Comparison of ENCODE assay signal across 7 cellular contexts in genomic region chr16:11052080-11052808, GRCh38.
A peak's percentile ranks its signal among the peaks of the same experiment; 100 is the strongest.
DNase-seq lines count a peak whose midpoint lies in the region; ATAC-seq and TF ChIP-seq lines count a peak whose summit lies in the region.

No MANE protein-coding gene starts in this region.

- peaks cover 5% of the 10 kb centered on the region for H3K27me3 Mint-ChIP-seq in GM23338 (ENCODE audit: insufficient read depth, low read depth, poor library complexity)

- no peaks in the 10 kb centered on the region for H3K9me3 Mint-ChIP-seq in GM23338

- H3K27ac Mint-ChIP-seq in GM23338, result no peak overlapping the region

- H2AFZ ChIP-seq in GM23338, result no peak overlapping the region

- TF ChIP-seq EP300 in suprapubic skin (IDR thresholded peaks at IDR 0.05), result no peak

- no peaks in the 10 kb centered on the region for H3K9me2 ChIP-seq in GM23338 (ENCODE audit: insufficient read depth)

- no peaks in the 10 kb centered on the region for H4K20me1 ChIP-seq in GM23338 (replicated peaks; ENCODE audit: insufficient read depth)

- H3K79me2 ChIP-seq in GM23338 (replicated peaks; ENCODE audit: insufficient read depth), result no peaks in the 10 kb centered on the region

- peaks cover 20% of the 10 kb centered on the region for H3K4me1 Mint-ChIP-seq in GM23338

- H3K36me3 Mint-ChIP-seq in GM23338 (ENCODE audit: low read depth), result no peaks in the 10 kb centered on the region

- H3K4me2 ChIP-seq in GM23338, result no peak overlapping the region

- H3K4me3 Mint-ChIP-seq in GM23338, result no peak overlapping the region

- H3K4me1 ChIP-seq in suprapubic skin (peaks cover 22% of the 10 kb centered on the region), GM23338 (ENCODE audit: insufficient read depth) (peaks cover 6% of the 10 kb centered on the region)

- DNase-seq in activated T-cell treated with anti-CD3 and anti-CD28 coated beads, Interleukin-2, amount 50 U/mL, for 1 hour, result peak; percentile 34
- DNase-seq in stimulated activated CD4-positive, alpha-beta T cell treated with anti-CD3 and anti-CD28 coated beads, Interleukin-2, amount 100 ng/mL, for 4 hours (ENCODE audit: low read depth), result peak; percentile 6
- no peak for DNase-seq in suprapubic skin (ENCODE audit: low spot score in 2 of 2)
- DNase-seq in NK-92 (lab: John Stamatoyannopoulos, UW; ENCODE audit: unreplicated experiment), result no peak
- DNase-seq in GM23338 (ENCODE audit: low spot score), result no peak

- H3K4me3 ChIP-seq in suprapubic skin, result no peak overlapping the region
- no peak overlapping the region for H3K4me3 ChIP-seq in GM23338

- H3K9me3 ChIP-seq in suprapubic skin, result no peaks in the 10 kb centered on the region

- WGBS in suprapubic skin, result 81% methylated on average over 11 of the region's 12 CpGs

- H3F3A ChIP-seq in GM23338 (replicated peaks; ENCODE audit: low read depth), result no peaks in the 10 kb centered on the region

- H3K27ac ChIP-seq in suprapubic skin (no peak overlapping the region), GM23338 (ENCODE audit: low read depth) (no peak overlapping the region)

- ATAC-seq in GM19468 (IDR thresholded peaks at IDR 0.05; ENCODE audit: extremely low read depth, unreplicated experiment) (peak; percentile 76), HG03520 (IDR thresholded peaks at IDR 0.05; ENCODE audit: unreplicated experiment) (peak; percentile 87), GM23338 (no peak)

- no peaks in the 10 kb centered on the region for H3K27me3 ChIP-seq in suprapubic skin
- H3K27me3 ChIP-seq in GM23338 (ENCODE audit: insufficient read depth), result no peaks in the 10 kb centered on the region

- H3K36me3 ChIP-seq in suprapubic skin (peaks cover 45% of the 10 kb centered on the region), GM23338 (ENCODE audit: insufficient read depth) (no peaks in the 10 kb centered on the region)

- TF ChIP-seq POLR2A in suprapubic skin (IDR thresholded peaks at IDR 0.05), result no peak

- TF ChIP-seq CTCF in suprapubic skin (IDR thresholded peaks at IDR 0.05) (no peak), GM23338 (conservative IDR thresholded peaks at IDR 0.05; ENCODE audit: low read depth in 2 of 2) (no peak)

TF ChIP-seq in GM23338, 12 proteins besides CTCF, POLR2A, EP300 and RAD21:
- TF ChIP-seq POLR2AphosphoS5 (IDR thresholded peaks at IDR 0.05; ENCODE audit: low read depth) (no peak), REST (IDR thresholded peaks at IDR 0.05; ENCODE audit: unreplicated experiment) (no peak)
TF ChIP-seq in GM23338: peak in this region for 0.

Comparison
In these comparisons a context has a peak if more than half of its experiments do, and no peak if none do; other contexts are left out.
1. DNase-seq: peak in activated T-cell treated with anti-CD3 and anti-CD28 coated beads, Interleukin-2, amount 50 U/mL, for 1 hour (single experiment) and stimulated activated CD4-positive, alpha-beta T cell treated with anti-CD3 and anti-CD28 coated beads, Interleukin-2, amount 100 ng/mL, for 4 hours (single experiment); none in suprapubic skin (0 of 2), NK-92 (single experiment) and GM23338 (single experiment).